9 cellular contexts compared by ENCODE assay signal in genomic region chr10:58291538-58292174, GRCh38. TPM values are rescaled to one million over a fixed set of nuclear protein-coding genes. Genes with fewer than 3 reads are reported as not detected.
DNase-seq lines count a peak whose midpoint lies in the region; ATAC-seq and TF ChIP-seq lines count a peak whose summit lies in the region.
"Had no signal": no experiment of that assay in that cellular context is flagged by ENCODE, and none has a peak within 500 bp of the region (broad histone marks: within the 10 kb centered on the region; RNA-seq: fewer than 3 reads in every experiment).

No MANE protein-coding gene starts in this region.

- H3K4me3 Mint-ChIP-seq in brain (no peak overlapping the region), immature natural killer cell (no peak overlapping the region)
- H3K4me3 Mint-ChIP-seq: stimulated activated naive CD8-positive, alpha-beta T cell treated with anti-CD3 and anti-CD28 coated beads, Interleukin-15, Interleukin-2, amounts not matched to agents 100 ng/mL and 50 ng/mL, for 24 hours had no signal

- ATAC-seq in HG03457 (IDR thresholded peaks at IDR 0.05; ENCODE audit: unreplicated experiment) = peak; percentile 72

- no peaks in the 10 kb centered on the region for H3K27me3 Mint-ChIP-seq in brain
- H3K27me3 Mint-ChIP-seq in immature natural killer cell (ENCODE audit: low read depth in 3 of 3) = no peaks in the 10 kb centered on the region
- H3K27me3 Mint-ChIP-seq: stimulated activated naive CD8-positive, alpha-beta T cell treated with anti-CD3 and anti-CD28 coated beads, Interleukin-15, Interleukin-2, amounts not matched to agents 100 ng/mL and 50 ng/mL, for 24 hours had no signal

- H3K27me3 ChIP-seq in stomach = no peaks in the 10 kb centered on the region

- peaks cover 0 to 9% (median 0%) of the 10 kb centered on the region in 4 donors for H3K4me1 ChIP-seq in stomach

- no peak for TF ChIP-seq POLR2A in stomach (IDR thresholded peaks at IDR 0.05)

- no peak for TF ChIP-seq EP300 in stomach (IDR thresholded peaks at IDR 0.05)

- H3K36me3 Mint-ChIP-seq in brain (no peaks in the 10 kb centered on the region), immature natural killer cell (peaks cover 0 to 12% (median 0%) of the 10 kb centered on the region in 3 donors)

- H3K27ac Mint-ChIP-seq in brain (no peak overlapping the region), immature natural killer cell (peak overlapping the region in 1 of 6 donors; percentile 3)
- H3K27ac Mint-ChIP-seq: stimulated activated naive CD8-positive, alpha-beta T cell treated with anti-CD3 and anti-CD28 coated beads, Interleukin-15, Interleukin-2, amounts not matched to agents 100 ng/mL and 50 ng/mL, for 24 hours had no signal

- peak; percentile 45 for TF ChIP-seq CTCF in GM20000 (IDR thresholded peaks at IDR 0.05; ENCODE audit: extremely low read depth, missing control alignments)
- TF ChIP-seq CTCF in brain (conservative IDR thresholded peaks at IDR 0.05) = peak; percentile 72 to 83
- peak in 5 of 7 experiments; percentile 42 to 76 (median 70) for TF ChIP-seq CTCF in stomach (IDR thresholded peaks at IDR 0.05)

- no peak overlapping the region for H3K27ac ChIP-seq in stomach

- H3K9me3 ChIP-seq in stomach = no peaks in the 10 kb centered on the region

- peak; percentile 17 for DNase-seq in NCI-H82 (lab: John Stamatoyannopoulos, UW)
- no peak for DNase-seq in NCI-H82 treated with DMSO at 0.1 percent for 48 hours (lab: John Stamatoyannopoulos, UW; ENCODE audit: unreplicated experiment)
- DNase-seq in GM20000 (ENCODE audit: low spot score) = peak; percentile 31
- peak; percentile 87 for DNase-seq in OCI-M1 (lab: John Stamatoyannopoulos, UW)
- DNase-seq in immature natural killer cell = peak; percentile 10 to 54 (median 23)
- no peak for DNase-seq in stomach

- 39 to 58% (median 48%) methylated on average over 5 of the region's 5 CpGs for WGBS in stomach, 5 donors

- intact Hi-C loops in stomach (cut with DNase I; ENCODE audit: low total_unique reads) = loop anchor here (5.0 kb wide), 1 partner anchor 114 kb away; no protein-coding TSS in a partner anchor

- no peaks in the 10 kb centered on the region for H3K36me3 ChIP-seq in stomach

- H3K9me3 Mint-ChIP-seq in brain = no peaks in the 10 kb centered on the region
- no peaks in the 10 kb centered on the region for H3K9me3 Mint-ChIP-seq in immature natural killer cell
- H3K9me3 Mint-ChIP-seq: stimulated activated naive CD8-positive, alpha-beta T cell treated with anti-CD3 and anti-CD28 coated beads, Interleukin-15, Interleukin-2, amounts not matched to agents 100 ng/mL and 50 ng/mL, for 24 hours had no signal

- H3K4me1 Mint-ChIP-seq in brain = peaks cover 4% of the 10 kb centered on the region
- no peaks in the 10 kb centered on the region for H3K4me1 Mint-ChIP-seq in immature natural killer cell

- H3K4me3 ChIP-seq in stomach = no peak overlapping the region

RNA-seq across cellular contexts. Expression of gene CISD1, which starts 22.7 kb away (rescaled TPM):
- polyA plus RNA-seq in brain (ENCODE audit: insufficient read depth, low read depth, low replicate concordance) (99.0 TPM), immature natural killer cell (10 to 100 TPM; 47.1 to 61.5 (median 58.2) TPM), stomach (10 to 100 TPM; 13.3 to 33.2 (median 28.0) TPM)
- total RNA-seq in stomach = 10 to 100 TPM in 2 of 5 donors, 1 to 10 TPM in 3; 1.2 to 93.6 (median 8.2) TPM

RNA-seq across cellular contexts. Expression of gene IPMK, which starts 24.0 kb away (rescaled TPM):
- polyA plus RNA-seq in brain (ENCODE audit: insufficient read depth, low read depth, low replicate concordance) = 2.3 TPM
- 1 to 10 TPM in 2 of 3 donors, not detected in 1; 1.3 to 2.6 TPM for polyA plus RNA-seq in immature natural killer cell
- 10 to 100 TPM in 1 of 5 donors, 1 to 10 TPM in 3, not detected in 1; 4.1 to 15.6 (median 5.5) TPM for total RNA-seq in stomach
- 1 to 10 TPM; 1.8 to 4.0 (median 1.9) TPM for polyA plus RNA-seq in stomach

RNA-seq across cellular contexts. Expression of gene UBE2D1, which starts 43.1 kb away (rescaled TPM):
- polyA plus RNA-seq in brain (ENCODE audit: insufficient read depth, low read depth, low replicate concordance) (15.6 TPM), immature natural killer cell (10 to 100 TPM; 11.7 to 23.1 (median 18.4) TPM), stomach (1 to 10 TPM; 6.9 to 9.5 (median 7.3) TPM)
- 10 to 100 TPM in 2 of 5 donors, 1 to 10 TPM in 3; 7.0 to 16.5 (median 9.6) TPM for total RNA-seq in stomach

Comparison
In these comparisons a context has a peak if more than half of its experiments do, and no peak if none do; other contexts are left out.
1. DNase-seq: peak in NCI-H82 (single experiment), GM20000 (single experiment), OCI-M1 (single experiment) and immature natural killer cell (3 of 3); none in NCI-H82 treated with DMSO at 0.1 percent for 48 hours (single experiment) and stomach (single experiment).
2. Peak in every context shown above with its lines, with median percentiles within 50 percentile points of each other: CTCF ChIP-seq.